ENCODE assay signal across 13 cellular contexts in the genomic region with DNA sequence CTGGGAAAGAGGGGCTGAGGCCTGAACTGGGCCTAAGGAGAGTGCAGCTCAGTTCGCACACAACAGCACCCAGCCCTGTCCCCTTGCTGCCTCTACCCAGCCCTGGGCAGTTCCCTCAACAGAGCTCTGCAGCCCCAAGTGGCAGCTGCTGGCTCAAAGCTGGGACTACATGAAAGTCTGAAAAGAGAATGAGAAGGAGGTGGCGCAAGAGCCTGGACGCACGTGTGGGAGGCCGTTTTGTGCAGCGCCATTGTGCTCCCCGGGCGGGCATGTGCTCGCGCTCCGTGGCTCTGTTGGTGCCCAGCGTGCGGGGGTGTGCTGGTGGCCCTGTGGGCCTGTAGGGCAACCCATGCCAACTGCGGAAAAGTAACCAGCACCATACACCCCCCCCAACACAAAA. TPM values are rescaled to one million over a fixed set of nuclear protein-coding genes. Genes with fewer than 3 reads are reported as not detected.
DNase-seq lines count a peak whose midpoint lies in the region; ATAC-seq and TF ChIP-seq lines count a peak whose summit lies in the region.
"Had no signal": no experiment of that assay in that cellular context is flagged by ENCODE, and none has a peak within 500 bp of the region (broad histone marks: within the 10 kb centered on the region; RNA-seq: fewer than 3 reads in every experiment).

No MANE protein-coding gene starts in this region.

- H3K9me3 Mint-ChIP-seq in activated T-helper 2 cell treated with anti-CD3 and anti-CD28 coated beads, Interferon-gamma antibody, Interleukin-2, Interleukin-4, amounts not matched to agents 10 μg/mL and 5 μg/mL and 100 μg/mL, durations not matched to agents 14 hours and 24 hours and 36 hours = no peaks in the 10 kb centered on the region
- H3K9me3 Mint-ChIP-seq: natural killer cell treated with Interleukin-12 subunit alpha and Interleukin-12 subunit beta and Interleukin-15 and Interleukin-18, amount 100 ng/mL, for 72 hours had no signal

- peak overlapping the region in 9 of 10 donors; percentile 57 to 81 (median 76) for H3K27ac ChIP-seq in heart right ventricle

- no peak for DNase-seq in Right ventricle myocardium inferior (ENCODE audit: missing footprints)
- no peak for DNase-seq in cardiac septum (ENCODE audit: low spot score)
- DNase-seq in heart right ventricle = no peak
- peak; percentile 90 for DNase-seq in pons (ENCODE audit: low spot score)
- no peak for DNase-seq in iPS-NIHi7 (ENCODE audit: extremely low spot score)
- DNase-seq in activated T-helper 2 cell treated with anti-CD3 and anti-CD28 coated beads, Interferon-gamma antibody, Interleukin-2, Interleukin-4, amounts not matched to agents 10 μg/mL and 5 μg/mL and 100 μg/mL, durations not matched to agents 14 hours and 24 hours and 36 hours (ENCODE audit: low spot score) = no peak
- DNase-seq in NCI-H2227 (lab: John Stamatoyannopoulos, UW; ENCODE audit: unreplicated experiment) = no peak
- DNase-seq in 8988T = no peak
- DNase-seq: EL, Kasumi-1, NCI-H524 had no signal

- ATAC-seq in Right ventricle myocardium inferior (peak; percentile 24), heart right ventricle (peak in 7 of 8 donors; percentile 3 to 28 (median 17))
- ATAC-seq: natural killer cell treated with Interleukin-12 subunit alpha and Interleukin-12 subunit beta and Interleukin-15 and Interleukin-18, amount 100 ng/mL, for 72 hours had no signal

- intact Hi-C loops in Right ventricle myocardium inferior (cut with DNase I) = loop anchor here (5.0 kb wide), 1 partner anchor 121 kb away; a partner anchor contains a TSS
- intact Hi-C loops in cardiac septum (cut with DNase I) = loop anchor here (10.0 kb wide), 1 partner anchor 238 kb away; no protein-coding TSS in a partner anchor
- intact Hi-C loops in heart right ventricle (cut with DNase I) = loop anchor here in 2 of 10 donors (5.0 to 10.0 kb wide), 2 partner anchors 126 to 238 kb away; no protein-coding TSS in a partner anchor
- intact Hi-C loops in activated T-helper 2 cell treated with anti-CD3 and anti-CD28 coated beads, Interferon-gamma antibody, Interleukin-2, Interleukin-4, amounts not matched to agents 10 μg/mL and 5 μg/mL and 100 μg/mL, durations not matched to agents 14 hours and 24 hours and 36 hours (cut with micrococcal nuclease) = no loop called here

- no peaks in the 10 kb centered on the region for H3K4me1 Mint-ChIP-seq in activated T-helper 2 cell treated with anti-CD3 and anti-CD28 coated beads, Interferon-gamma antibody, Interleukin-2, Interleukin-4, amounts not matched to agents 10 μg/mL and 5 μg/mL and 100 μg/mL, durations not matched to agents 14 hours and 24 hours and 36 hours (ENCODE audit: low read depth)

- peak overlapping the region in 4 of 10 donors; percentile 2 to 25 (median 16) for H3K4me3 ChIP-seq in heart right ventricle

- no peaks in the 10 kb centered on the region for H3K9me3 ChIP-seq in heart right ventricle

- no peak for TF ChIP-seq CTCF in heart right ventricle (IDR thresholded peaks at IDR 0.05)

- no peak overlapping the region for H3K27ac Mint-ChIP-seq in activated T-helper 2 cell treated with anti-CD3 and anti-CD28 coated beads, Interferon-gamma antibody, Interleukin-2, Interleukin-4, amounts not matched to agents 10 μg/mL and 5 μg/mL and 100 μg/mL, durations not matched to agents 14 hours and 24 hours and 36 hours
- H3K27ac Mint-ChIP-seq: natural killer cell treated with Interleukin-12 subunit alpha and Interleukin-12 subunit beta and Interleukin-15 and Interleukin-18, amount 100 ng/mL, for 72 hours had no signal

- H3K4me1 ChIP-seq in heart right ventricle = peaks cover 4 to 41% (median 19%) of the 10 kb centered on the region in 9 donors

- H3K36me3 Mint-ChIP-seq in activated T-helper 2 cell treated with anti-CD3 and anti-CD28 coated beads, Interferon-gamma antibody, Interleukin-2, Interleukin-4, amounts not matched to agents 10 μg/mL and 5 μg/mL and 100 μg/mL, durations not matched to agents 14 hours and 24 hours and 36 hours (ENCODE audit: low read depth) = peaks cover 29% of the 10 kb centered on the region
- H3K36me3 Mint-ChIP-seq: natural killer cell treated with Interleukin-12 subunit alpha and Interleukin-12 subunit beta and Interleukin-15 and Interleukin-18, amount 100 ng/mL, for 72 hours had no signal

- no peak overlapping the region for H3K4me3 Mint-ChIP-seq in activated T-helper 2 cell treated with anti-CD3 and anti-CD28 coated beads, Interferon-gamma antibody, Interleukin-2, Interleukin-4, amounts not matched to agents 10 μg/mL and 5 μg/mL and 100 μg/mL, durations not matched to agents 14 hours and 24 hours and 36 hours (ENCODE audit: low read depth)
- H3K4me3 Mint-ChIP-seq: natural killer cell treated with Interleukin-12 subunit alpha and Interleukin-12 subunit beta and Interleukin-15 and Interleukin-18, amount 100 ng/mL, for 72 hours had no signal

- peaks cover 0 to 62% (median 38%) of the 10 kb centered on the region in 9 donors for H3K36me3 ChIP-seq in heart right ventricle

- WGBS in heart right ventricle, 2 donors = 81 to 89% methylated on average over 14 of the region's 14 CpGs

- H3K27me3 Mint-ChIP-seq in activated T-helper 2 cell treated with anti-CD3 and anti-CD28 coated beads, Interferon-gamma antibody, Interleukin-2, Interleukin-4, amounts not matched to agents 10 μg/mL and 5 μg/mL and 100 μg/mL, durations not matched to agents 14 hours and 24 hours and 36 hours (ENCODE audit: low read depth) = no peaks in the 10 kb centered on the region
- H3K27me3 Mint-ChIP-seq: natural killer cell treated with Interleukin-12 subunit alpha and Interleukin-12 subunit beta and Interleukin-15 and Interleukin-18, amount 100 ng/mL, for 72 hours had no signal

- no peaks in the 10 kb centered on the region for H3K27me3 ChIP-seq in heart right ventricle

RNA-seq across cellular contexts. Expression of a gene that starts 10.3 kb away (rescaled TPM):
- total RNA-seq in Right ventricle myocardium inferior = 0.08 TPM
- total RNA-seq in cardiac septum = not detected
- total RNA-seq in heart right ventricle = under 1 TPM in 4 of 10 donors, not detected in 6; 0.04 to 0.20 (median 0.06) TPM
- under 1 TPM in 1 of 2 donors, not detected in 1; 0.03 TPM for polyA plus RNA-seq in heart right ventricle
- not detected in 2 replicates for total RNA-seq in activated T-helper 2 cell treated with anti-CD3 and anti-CD28 coated beads, Interferon-gamma antibody, Interleukin-2, Interleukin-4, amounts not matched to agents 10 μg/mL and 5 μg/mL and 100 μg/mL, durations not matched to agents 14 hours and 24 hours and 36 hours
- total RNA-seq: natural killer cell treated with Interleukin-12 subunit alpha and Interleukin-12 subunit beta and Interleukin-15 and Interleukin-18, amount 100 ng/mL, for 72 hours had no signal
- polyA plus RNA-seq: AG04450 had no signal

RNA-seq across cellular contexts. Expression of a gene that starts 11.5 kb away (rescaled TPM):
- total RNA-seq in Right ventricle myocardium inferior (64.6 TPM), cardiac septum (74.5 TPM), heart right ventricle (10 to 100 TPM; 70.9 to 92.7 (median 83.4) TPM)
- 10 to 100 TPM; 21.5 to 29.6 TPM for polyA plus RNA-seq in heart right ventricle
- 57.9 and 64.7 TPM in 2 replicates for total RNA-seq in activated T-helper 2 cell treated with anti-CD3 and anti-CD28 coated beads, Interferon-gamma antibody, Interleukin-2, Interleukin-4, amounts not matched to agents 10 μg/mL and 5 μg/mL and 100 μg/mL, durations not matched to agents 14 hours and 24 hours and 36 hours

RNA-seq across cellular contexts. Expression of a gene that starts 27.4 kb away (rescaled TPM):
- total RNA-seq in Right ventricle myocardium inferior (0.51 TPM), cardiac septum (1.2 TPM), heart right ventricle (1 to 10 TPM in 2 of 10 donors, under 1 TPM in 8; 0.09 to 6.2 (median 0.47) TPM)
- under 1 TPM; 0.32 to 0.51 TPM for polyA plus RNA-seq in heart right ventricle
- 388 and 398 TPM in 2 replicates for total RNA-seq in activated T-helper 2 cell treated with anti-CD3 and anti-CD28 coated beads, Interferon-gamma antibody, Interleukin-2, Interleukin-4, amounts not matched to agents 10 μg/mL and 5 μg/mL and 100 μg/mL, durations not matched to agents 14 hours and 24 hours and 36 hours
- polyA plus RNA-seq: AG04450 had no signal

Comparison
In these comparisons a context has a peak if more than half of its experiments do, and no peak if none do; other contexts are left out.
1. RNA of a gene that starts 27.4 kb away (total RNA-seq): 388 to 398 TPM in activated T-helper 2 cell treated with anti-CD3 and anti-CD28 coated beads, Interferon-gamma antibody, Interleukin-2, Interleukin-4, amounts not matched to agents 10 μg/mL and 5 μg/mL and 100 μg/mL, durations not matched to agents 14 hours and 24 hours and 36 hours; 1.2 TPM in cardiac septum (single experiment), 0.51 TPM in Right ventricle myocardium inferior (single experiment) and 0.09 to 6.2 TPM in heart right ventricle; every median in the first group is over 10 times any median in the second.